In the genomic region with DNA sequence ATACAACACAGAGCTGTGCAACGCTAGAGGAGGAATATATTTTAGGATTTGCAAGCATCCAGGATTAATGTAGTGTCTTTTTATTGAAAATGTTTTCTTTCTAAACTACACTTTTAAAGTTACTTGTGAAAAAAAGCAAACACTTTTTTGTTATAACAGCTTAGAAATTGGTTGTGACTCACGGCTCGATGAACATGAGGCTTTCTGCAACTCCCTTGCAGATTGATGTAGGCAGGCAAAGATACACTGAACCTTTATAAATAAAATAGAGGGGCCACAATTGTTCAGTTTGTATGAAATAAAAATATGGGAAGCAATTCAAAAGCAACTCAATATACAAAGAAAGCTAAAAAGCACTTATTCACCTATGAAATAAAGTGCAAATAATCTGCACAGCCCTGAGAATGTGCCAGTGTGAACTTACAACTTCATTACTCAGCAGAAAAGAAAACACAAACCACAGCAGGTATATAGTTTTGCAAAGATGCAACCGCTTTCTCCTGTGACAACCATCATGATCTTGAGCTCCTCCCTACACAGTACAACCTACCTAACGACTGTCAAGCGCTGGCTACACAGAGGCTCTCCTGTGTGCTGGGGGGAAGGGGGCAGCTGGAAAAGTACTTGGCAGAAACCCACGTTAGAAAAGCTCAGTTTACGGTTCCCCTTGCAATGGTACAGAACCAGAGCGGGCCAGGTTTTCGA, we compare ENCODE assay signal across 8 cellular contexts. TPM values are rescaled to one million over a fixed set of nuclear protein-coding genes. Genes with fewer than 3 reads are reported as not detected.
DNase-seq lines count a peak whose midpoint lies in the region; ATAC-seq, FAIRE-seq and TF ChIP-seq lines count a peak whose summit lies in the region.

No MANE protein-coding gene starts in this region.

- H3K36me3 ChIP-seq in Karpas-422 (ENCODE audit: insufficient read depth, low read length), result peaks cover 29% of the 10 kb centered on the region
- peaks cover 43% of the 10 kb centered on the region for H3K36me3 ChIP-seq in K562 (ENCODE audit: control insufficient read depth, insufficient read depth, low read length)

- no peaks in the 10 kb centered on the region for H3K9me2 ChIP-seq in Karpas-422 (replicated peaks; ENCODE audit: insufficient read depth, low read length)

- TSS peak; percentile 54 for BruUV-seq in K562 (replicated peaks; lab: Mats Ljungman, UMichigan)

- H4K20me1 ChIP-seq in Karpas-422 (ENCODE audit: insufficient read depth, low read depth, low read length) (peaks cover 24% of the 10 kb centered on the region), K562 (replicated peaks; ENCODE audit: control insufficient read depth, insufficient read depth, low read length) (peaks cover 8% of the 10 kb centered on the region; the same call in 1 of the 2 replicates)

- peak overlapping the region; percentile 52 for H3K27ac ChIP-seq in Karpas-422 (ENCODE audit: low read length)
- peak overlapping the region; percentile 92 for H3K27ac ChIP-seq in K562 (ENCODE audit: extremely low read depth, low read depth, low read length)
- H3K27ac ChIP-seq in temporal lobe (ENCODE audit: low read depth, low read length), result peak overlapping the region; percentile 80

- POLR2A ChIA-PET in K562 (lab: Yijun Ruan, JAX), result interaction anchor here (0.7 to 2.4 kb wide), 10 partner anchors 9 to 134 kb away, joined by 3 to 9 read pairs (median 4); a partner anchor contains a TSS

- TF ChIP-seq POLR2A in K562 (conservative IDR thresholded peaks at IDR 0.05), result no peak

- H3K9ac ChIP-seq in Karpas-422 (ENCODE audit: low read length), result peak overlapping the region; percentile 94
- peak overlapping the region; percentile 88 to 98 for H3K9ac ChIP-seq in K562 (ENCODE audit: insufficient read depth in 1 of 2, low read depth in 2 of 2, low read length in 2 of 2)

- no peaks in the 10 kb centered on the region for H3K9me3 ChIP-seq in Karpas-422 (ENCODE audit: low read length)
- no peaks in the 10 kb centered on the region for H3K9me3 ChIP-seq in K562 (replicated peaks; ENCODE audit: control insufficient read depth, insufficient read depth, low read depth, low read length)

- TF ChIP-seq RAD21 in K562 (CRISPR knock-in tag; conservative IDR thresholded peaks at IDR 0.05 in 1 of 2, IDR thresholded peaks at IDR 0.05 in 1 of 2), result no peak

- intact Hi-C loops in K562 (cut with micrococcal nuclease), result no loop called here

- H3K4me3 ChIP-seq in Karpas-422 (ENCODE audit: low read length) (peak overlapping the region; percentile 95), K562 (peak overlapping the region; percentile 79)

- ATAC-seq in K562, result peak; percentile 51
- ATAC-seq in HG02571 (IDR thresholded peaks at IDR 0.05; ENCODE audit: unreplicated experiment), result no peak

- CTCF ChIA-PET in K562 (lab: Yijun Ruan, JAX; ENCODE audit: low intra/inter-chr PET ratio), result no interaction called here

- no peak for TF ChIP-seq CTCF in K562 (IDR thresholded peaks at IDR 0.05 in 2 of 3, conservative IDR thresholded peaks at IDR 0.05 in 1 of 3; ENCODE audit: insufficient read depth in 2 of 3, low read depth in 1 of 3, low read length in 3 of 3)

- H3K4me2 ChIP-seq in Karpas-422 (ENCODE audit: low read depth, low read length, poor library complexity, severe bottlenecking) (peak overlapping the region; percentile 97), K562 (ENCODE audit: insufficient read depth, low read length) (peak overlapping the region; percentile 93)

- in situ Hi-C loops in K562 (cut with MboI), result no loop called here

- 0 out of 2 replicates have a peak overlapping the region, but pooled peaks have one; percentile 14 for H2AFZ ChIP-seq in Karpas-422 (ENCODE audit: low read length)
- H2AFZ ChIP-seq in K562 (ENCODE audit: low read depth, low read length), result peak overlapping the region; percentile 97; the same call in 1 of the 2 replicates

- FAIRE-seq in K562 (lab: Jason Lieb, UNC), result peak; percentile 32

- H3K4me1 ChIP-seq in Karpas-422 (ENCODE audit: low read length) (peaks cover 18% of the 10 kb centered on the region), K562 (replicated peaks in 1 of 2; ENCODE audit: control insufficient read depth in 2 of 2, insufficient read depth in 2 of 2, low read length in 2 of 2) (peaks cover 6 to 18% of the 10 kb centered on the region in 2 experiments; a peak in 4 of 5 replicates)

- 13% methylated on average over 8 of the region's 10 CpGs for WGBS in K562 (ENCODE audit: insufficient coverage, low coverage, missing lambda C conversion rate)

- no peaks in the 10 kb centered on the region for H3K27me3 ChIP-seq in Karpas-422 (ENCODE audit: low read length)
- H3K27me3 ChIP-seq in K562 (ENCODE audit: control insufficient read depth in 2 of 2, insufficient read depth in 2 of 2, low read length in 2 of 2), result no peaks in the 10 kb centered on the region

- TF ChIP-seq EP300 in K562 (IDR thresholded peaks at IDR 0.05; ENCODE audit: low read length), result no peak

- H3K9me1 ChIP-seq in K562 (ENCODE audit: control insufficient read depth, insufficient read depth, low read length), result no peaks in the 10 kb centered on the region

- H3K79me2 ChIP-seq in Karpas-422 (ENCODE audit: low read length) (peaks cover 50% of the 10 kb centered on the region), K562 (ENCODE audit: control insufficient read depth, insufficient read depth, low read length) (peaks cover 50% of the 10 kb centered on the region)

- DNase-seq in NCI-H510A treated with DMSO at 0.1 percent for 48 hours (lab: John Stamatoyannopoulos, UW) (peak; percentile 12), NCI-H510A (lab: John Stamatoyannopoulos, UW) (no peak), Karpas-422 (peak; percentile 53), K562 (ENCODE audit: extremely low read depth in 1 of 4, low spot score in 3 of 4) (peak in 2 of 4 experiments; percentile 30 to 45), kidney tubule cell (ENCODE audit: low spot score) (peak; percentile 33), UCSD-AML1 (lab: John Stamatoyannopoulos, UW; ENCODE audit: unreplicated experiment) (no peak)

RNA-seq across cellular contexts. Expression of a gene that starts 0.9 kb away (rescaled TPM):
- 85.6 and 110 TPM in 2 replicates for total RNA-seq in Karpas-422 (2014; rRNA removed; shearing (Covaris generic); ENCODE audit: low replicate concordance)
- total RNA-seq in K562 (2011; cell fraction: chromatin; rRNA removed; ENCODE audit: low replicate concordance), result 467 and 776 TPM in 2 replicates
- 285 and 302 TPM in 2 replicates for total RNA-seq in K562 (2011; cell fraction: nucleolus; rRNA removed)
- 502 and 604 TPM in 2 replicates for total RNA-seq in K562 (2011; cell fraction: nucleoplasm; rRNA removed)
- total RNA-seq in K562 (2014; rRNA removed) (78.8 and 80.9 TPM in 2 replicates), K562 (2014; rRNA removed; fragmentation: Illumina TruSeq; extraction: Trizol) (42.2 and 52.6 TPM in 2 replicates), K562 (2015; rRNA removed; fragmentation: Illumina TruSeq; extraction: Trizol) (65.9 and 66.1 TPM in 2 replicates), K562 (2021) (73.7 and 75.8 TPM in 2 replicates), temporal lobe (60.5 TPM)
- polyA plus RNA-seq in K562 (2011; rRNA removed) (59.5 and 73.0 TPM in 2 replicates), K562 (2014; fragmentation: Illumina TruSeq; extraction: Trizol) (40.1 and 40.7 TPM in 2 replicates), K562 (2014; fragmentation: Nextera tagmentation; extraction: Ambion mirVana) (1 to 10 TPM; 1.7 to 5.4 TPM), K562 (2014; rRNA removed) (93.3 and 106 TPM in 2 replicates)
- 25.2 and 40.6 TPM in 2 replicates for polyA plus RNA-seq in K562 (2011; cell fraction: cytosol; rRNA removed)
- 326 and 402 TPM in 2 replicates for polyA plus RNA-seq in K562 (2011; cell fraction: nucleus; rRNA removed)
- 48.8 and 69.8 TPM in 2 replicates for polyA plus RNA-seq in K562 (2012)
- polyA minus RNA-seq in K562 (2011; rRNA and poly(A)+ RNA removed), result 45.7 and 59.3 TPM in 2 replicates
- 25.7 and 26.1 TPM in 2 replicates for polyA minus RNA-seq in K562 (2011; cell fraction: cytosol; rRNA and poly(A)+ RNA removed)
- polyA minus RNA-seq in K562 (2011; cell fraction: nucleus; rRNA and poly(A)+ RNA removed), result 134 and 199 TPM in 2 replicates

RNA-seq across cellular contexts. Expression of a gene that starts 6.3 kb away (rescaled TPM):
- 12.2 and 24.5 TPM in 2 replicates for total RNA-seq in Karpas-422 (2014; rRNA removed; shearing (Covaris generic); ENCODE audit: low replicate concordance)
- total RNA-seq in K562 (2011; cell fraction: chromatin; rRNA removed; ENCODE audit: low replicate concordance), result 46.9 and 106 TPM in 2 replicates
- total RNA-seq in K562 (2011; cell fraction: nucleolus; rRNA removed), result 85.9 and 102 TPM in 2 replicates
- total RNA-seq in K562 (2011; cell fraction: nucleoplasm; rRNA removed), result 71.8 and 74.9 TPM in 2 replicates
- total RNA-seq in K562 (2014; rRNA removed) (19.5 and 19.6 TPM in 2 replicates), K562 (2014; rRNA removed; fragmentation: Illumina TruSeq; extraction: Trizol) (11.7 and 12.0 TPM in 2 replicates), K562 (2015; rRNA removed; fragmentation: Illumina TruSeq; extraction: Trizol) (15.0 and 15.3 TPM in 2 replicates), K562 (2021) (46.5 and 47.9 TPM in 2 replicates), temporal lobe (17.9 TPM)
- polyA plus RNA-seq in K562 (2011; rRNA removed) (14.7 and 27.7 TPM in 2 replicates), K562 (2014; fragmentation: Illumina TruSeq; extraction: Trizol) (23.6 and 37.8 TPM in 2 replicates), K562 (2014; fragmentation: Nextera tagmentation; extraction: Ambion mirVana) (1 to 10 TPM; 1.0 to 1.6 TPM), K562 (2014; rRNA removed) (25.8 and 33.9 TPM in 2 replicates)
- polyA plus RNA-seq in K562 (2011; cell fraction: cytosol; rRNA removed), result 19.6 and 35.6 TPM in 2 replicates
- 51.2 and 61.8 TPM in 2 replicates for polyA plus RNA-seq in K562 (2011; cell fraction: nucleus; rRNA removed)
- polyA plus RNA-seq in K562 (2012), result 72.8 and 78.0 TPM in 2 replicates
- 8.6 and 9.1 TPM in 2 replicates for polyA minus RNA-seq in K562 (2011; rRNA and poly(A)+ RNA removed)
- polyA minus RNA-seq in K562 (2011; cell fraction: cytosol; rRNA and poly(A)+ RNA removed), result 21.1 and 25.8 TPM in 2 replicates
- 17.0 and 21.4 TPM in 2 replicates for polyA minus RNA-seq in K562 (2011; cell fraction: nucleus; rRNA and poly(A)+ RNA removed)

RNA-seq across cellular contexts. Expression of a gene that starts 47.4 kb away (rescaled TPM):
- not detected in 2 replicates for total RNA-seq in Karpas-422 (2014; rRNA removed; shearing (Covaris generic); ENCODE audit: low replicate concordance)
- 0.07 TPM in 1 of 2 replicates, not detected in the other for total RNA-seq in K562 (2011; cell fraction: chromatin; rRNA removed; ENCODE audit: low replicate concordance)
- total RNA-seq in K562 (2011; cell fraction: nucleolus; rRNA removed), result not detected in 2 replicates
- total RNA-seq in K562 (2011; cell fraction: nucleoplasm; rRNA removed), result not detected in 2 replicates
- total RNA-seq in K562 (2014; rRNA removed) (not detected in 2 replicates), K562 (2014; rRNA removed; fragmentation: Illumina TruSeq; extraction: Trizol) (not detected in 2 replicates), K562 (2015; rRNA removed; fragmentation: Illumina TruSeq; extraction: Trizol) (not detected in 2 replicates), K562 (2021) (not detected in 2 replicates), temporal lobe (9.6 TPM)
- polyA plus RNA-seq in K562 (2011; rRNA removed) (not detected in 2 replicates), K562 (2014; fragmentation: Illumina TruSeq; extraction: Trizol) (not detected in 2 replicates), K562 (2014; fragmentation: Nextera tagmentation; extraction: Ambion mirVana) (not detected), K562 (2014; rRNA removed) (not detected in 2 replicates)
- not detected in 2 replicates for polyA plus RNA-seq in K562 (2011; cell fraction: cytosol; rRNA removed)
- polyA plus RNA-seq in K562 (2011; cell fraction: nucleus; rRNA removed), result not detected in 2 replicates
- not detected in 2 replicates for polyA plus RNA-seq in K562 (2012)
- not detected in 2 replicates for polyA minus RNA-seq in K562 (2011; rRNA and poly(A)+ RNA removed)
- polyA minus RNA-seq in K562 (2011; cell fraction: cytosol; rRNA and poly(A)+ RNA removed), result not detected in 2 replicates
- polyA minus RNA-seq in K562 (2011; cell fraction: nucleus; rRNA and poly(A)+ RNA removed), result not detected in 2 replicates

RNA-seq across cellular contexts. Expression of a gene that starts 48.0 kb away (rescaled TPM):
- not detected in 2 replicates for total RNA-seq in Karpas-422 (2014; rRNA removed; shearing (Covaris generic); ENCODE audit: low replicate concordance)
- total RNA-seq in K562 (2011; cell fraction: chromatin; rRNA removed; ENCODE audit: low replicate concordance), result 2.5 and 15.0 TPM in 2 replicates
- 26.7 and 30.4 TPM in 2 replicates for total RNA-seq in K562 (2011; cell fraction: nucleolus; rRNA removed)
- 12.8 and 14.4 TPM in 2 replicates for total RNA-seq in K562 (2011; cell fraction: nucleoplasm; rRNA removed)
- total RNA-seq in K562 (2014; rRNA removed) (190 and 204 TPM in 2 replicates), K562 (2014; rRNA removed; fragmentation: Illumina TruSeq; extraction: Trizol) (1.7 and 2.3 TPM in 2 replicates), K562 (2015; rRNA removed; fragmentation: Illumina TruSeq; extraction: Trizol) (19.8 and 24.0 TPM in 2 replicates), K562 (2021) (89.7 and 102 TPM in 2 replicates), temporal lobe (3.4 TPM)
- polyA plus RNA-seq in K562 (2011; rRNA removed) (23.1 and 32.6 TPM in 2 replicates), K562 (2014; fragmentation: Illumina TruSeq; extraction: Trizol) (4.8 and 31.2 TPM in 2 replicates), K562 (2014; fragmentation: Nextera tagmentation; extraction: Ambion mirVana) (10 to 100 TPM; 11.1 to 17.9 TPM), K562 (2014; rRNA removed) (151 and 161 TPM in 2 replicates)
- 116 and 521 TPM in 2 replicates for polyA plus RNA-seq in K562 (2011; cell fraction: cytosol; rRNA removed)
- polyA plus RNA-seq in K562 (2011; cell fraction: nucleus; rRNA removed), result 52.1 and 114 TPM in 2 replicates
- polyA plus RNA-seq in K562 (2012), result 65.9 and 71.5 TPM in 2 replicates
- 0.81 and 2.2 TPM in 2 replicates for polyA minus RNA-seq in K562 (2011; rRNA and poly(A)+ RNA removed)
- 8.6 and 9.8 TPM in 2 replicates for polyA minus RNA-seq in K562 (2011; cell fraction: cytosol; rRNA and poly(A)+ RNA removed)
- 6.5 and 7.7 TPM in 2 replicates for polyA minus RNA-seq in K562 (2011; cell fraction: nucleus; rRNA and poly(A)+ RNA removed)

RNA-seq across cellular contexts. Expression of a gene that starts 51.8 kb away (rescaled TPM):
- total RNA-seq in Karpas-422 (2014; rRNA removed; shearing (Covaris generic); ENCODE audit: low replicate concordance), result not detected in 2 replicates
- 48.1 and 106 TPM in 2 replicates for total RNA-seq in K562 (2011; cell fraction: chromatin; rRNA removed; ENCODE audit: low replicate concordance)
- 358 and 373 TPM in 2 replicates for total RNA-seq in K562 (2011; cell fraction: nucleolus; rRNA removed)
- 287 and 376 TPM in 2 replicates for total RNA-seq in K562 (2011; cell fraction: nucleoplasm; rRNA removed)
- 833 and 1,312 TPM in 2 replicates for total RNA-seq in K562 (2014; rRNA removed)
- total RNA-seq in K562 (2014; rRNA removed; fragmentation: Illumina TruSeq; extraction: Trizol), result 75.7 and 128 TPM in 2 replicates
- total RNA-seq in K562 (2015; rRNA removed; fragmentation: Illumina TruSeq; extraction: Trizol), result 235 and 260 TPM in 2 replicates
- 2,388 and 2,454 TPM in 2 replicates for total RNA-seq in K562 (2021)
- 225 and 945 TPM in 2 replicates for polyA plus RNA-seq in K562 (2011; rRNA removed)
- 1,412 and 5,030 TPM in 2 replicates for polyA plus RNA-seq in K562 (2011; cell fraction: cytosol; rRNA removed)
- 376 and 755 TPM in 2 replicates for polyA plus RNA-seq in K562 (2011; cell fraction: nucleus; rRNA removed)
- 890 and 2,659 TPM in 2 replicates for polyA plus RNA-seq in K562 (2012)
- 380 and 1,790 TPM in 2 replicates for polyA plus RNA-seq in K562 (2014; fragmentation: Illumina TruSeq; extraction: Trizol)
- polyA plus RNA-seq in K562 (2014; fragmentation: Nextera tagmentation; extraction: Ambion mirVana), result 100 to 1,000 TPM; 280 to 426 TPM
- polyA plus RNA-seq in K562 (2014; rRNA removed), result 1,187 and 1,422 TPM in 2 replicates
- polyA minus RNA-seq in K562 (2011; rRNA and poly(A)+ RNA removed), result 234 and 324 TPM in 2 replicates
- 1,514 and 1,646 TPM in 2 replicates for polyA minus RNA-seq in K562 (2011; cell fraction: cytosol; rRNA and poly(A)+ RNA removed)
- polyA minus RNA-seq in K562 (2011; cell fraction: nucleus; rRNA and poly(A)+ RNA removed), result 170 and 258 TPM in 2 replicates
- total RNA-seq in temporal lobe, result 167 TPM

Comparison
In these comparisons a context has a peak if more than half of its experiments do, and no peak if none do; other contexts are left out.
1. DNase-seq: peak in NCI-H510A treated with DMSO at 0.1 percent for 48 hours (single experiment), Karpas-422 (single experiment) and kidney tubule cell (single experiment); none in NCI-H510A (single experiment) and UCSD-AML1 (single experiment).
2. Peak in every context shown above with its lines, with median percentiles within 50 percentile points of each other: H3K27ac ChIP-seq.